Comparison of ENCODE assay signal across 9 cellular contexts in the genomic region with DNA sequence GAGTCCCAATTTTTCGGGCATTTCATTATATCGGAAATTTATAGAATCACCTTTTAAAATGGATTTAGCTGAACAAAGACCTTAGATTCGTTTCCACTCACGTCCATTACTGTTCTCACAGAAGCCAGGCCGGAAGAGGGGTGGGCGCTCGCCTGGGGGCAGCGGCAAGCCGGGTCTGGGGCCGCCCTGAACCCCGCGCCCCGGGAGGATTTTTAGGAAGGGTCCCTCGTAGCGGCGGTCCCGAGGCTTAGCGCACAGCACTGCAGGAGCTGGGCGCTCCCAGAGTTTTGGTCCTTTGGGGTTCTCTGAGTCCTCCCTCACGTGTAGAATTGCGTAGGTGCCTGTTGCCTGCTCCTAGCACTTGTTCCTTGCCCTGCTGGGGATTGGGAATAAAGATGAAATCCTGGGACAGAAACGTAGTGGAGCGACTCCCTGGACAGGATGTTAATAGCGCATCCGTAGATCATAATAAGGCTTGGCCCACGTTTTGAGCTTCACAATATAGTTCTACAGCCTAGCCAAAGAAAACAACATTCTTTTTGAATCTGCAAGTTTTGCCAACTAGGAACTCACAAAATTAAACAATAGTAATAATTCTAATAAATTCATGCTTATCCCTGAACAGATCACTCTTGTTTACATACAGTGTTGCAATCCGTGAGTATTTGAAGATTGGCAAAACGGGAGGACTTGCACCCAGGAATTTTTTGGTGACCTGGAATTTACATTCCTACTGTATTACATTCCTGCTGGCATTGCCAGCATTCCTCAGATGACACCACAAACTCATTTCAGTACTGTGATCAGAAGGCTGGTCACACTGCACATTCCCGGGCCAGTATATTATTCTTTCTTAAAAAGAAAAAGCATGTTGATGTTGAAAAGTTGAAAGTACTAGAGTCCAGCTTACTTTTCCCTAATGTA. TPM values are rescaled to one million over a fixed set of nuclear protein-coding genes. Genes with fewer than 3 reads are reported as not detected.
A peak's percentile ranks its signal among the peaks of the same experiment; 100 is the strongest.
DNase-seq lines count a peak whose midpoint lies in the region; ATAC-seq and TF ChIP-seq lines count a peak whose summit lies in the region.
"Had no signal": no experiment of that assay in that cellular context is flagged by ENCODE, and none has a peak within 500 bp of the region (broad histone marks: within the 10 kb centered on the region; RNA-seq: fewer than 3 reads in every experiment).

No MANE protein-coding gene starts in this region.

- intact Hi-C loops in mammary epithelial cell (cut with micrococcal nuclease): no loop called here

- H3F3A ChIP-seq in neural progenitor cell (ENCODE audit: low read depth): no peaks in the 10 kb centered on the region

- ATAC-seq in GM21619 (IDR thresholded peaks at IDR 0.05; ENCODE audit: unreplicated experiment): no peak
- no peak for ATAC-seq in esophagus mucosa

- H3K27me3 ChIP-seq in AG04450 (ENCODE audit: control insufficient read depth, insufficient read depth, low read length): no peaks in the 10 kb centered on the region
- H3K27me3 ChIP-seq in mammary epithelial cell (ENCODE audit: insufficient read depth, low read length): no peaks in the 10 kb centered on the region
- H3K27me3 ChIP-seq in neural progenitor cell: no peaks in the 10 kb centered on the region

- WGBS in mammary epithelial cell (ENCODE audit: low coverage, missing lambda C conversion rate): 71% methylated on average over 25 of the region's 29 CpGs

- TF ChIP-seq CTCF in AG04450 (IDR thresholded peaks at IDR 0.05; ENCODE audit: low read depth, low read length) (no peak), mammary epithelial cell (conservative IDR thresholded peaks at IDR 0.05 in 1 of 2, IDR thresholded peaks at IDR 0.05 in 1 of 2; ENCODE audit: extremely low read depth in 1 of 2, insufficient read depth in 1 of 2, low read depth in 1 of 2, low read length in 2 of 2) (no peak), neural progenitor cell (IDR thresholded peaks at IDR 0.05) (no peak)

- DNase-seq in AG04450 (ENCODE audit: low read depth, low spot score): peak; percentile 69
- peak; percentile 3 for DNase-seq in HuH-7.5 (ENCODE audit: low spot score)
- peak; percentile 32 for DNase-seq in mammary epithelial cell
- DNase-seq in left kidney (ENCODE audit: low read depth, low spot score): peak; percentile 45
- no peak for DNase-seq in activated CD4-positive, alpha-beta T cell treated with anti-CD3 and anti-CD28 coated beads for 4 hours
- DNase-seq in neural progenitor cell (ENCODE audit: low spot score): no peak

- H3K9me3 ChIP-seq in AG04450 (ENCODE audit: control insufficient read depth, insufficient read depth, low read length): peaks cover 18% of the 10 kb centered on the region
- H3K9me3 ChIP-seq in mammary epithelial cell (replicated peaks; ENCODE audit: insufficient read depth, low read length): no peaks in the 10 kb centered on the region
- no peaks in the 10 kb centered on the region for H3K9me3 ChIP-seq in neural progenitor cell (ENCODE audit: low read depth)
- H3K9me3 ChIP-seq: prostate gland had no signal

- H3K27ac ChIP-seq in AG04450 (ENCODE audit: low read depth, low read length) (peak overlapping the region; percentile 71), mammary epithelial cell (ENCODE audit: insufficient read depth, low read depth, low read length) (no peak overlapping the region), neural progenitor cell (no peak overlapping the region)
- H3K27ac ChIP-seq: prostate gland had no signal

- in situ Hi-C loops in mammary epithelial cell (cut with MboI; ENCODE audit: low sequenced_read_pairs in 2 of 2): no loop called here

- CTCF ChIA-PET in AG04450 (lab: Charles Lee): interaction anchor here (0.6 to 0.7 kb wide), 2 partner anchors 122 to 171 kb away, joined by 3 to 5 read pairs; no protein-coding TSS in a partner anchor
- CTCF ChIA-PET in mammary epithelial cell (lab: Charles Lee; ENCODE audit: low non-redundant PET): no interaction called here

- H3K4me1 Mint-ChIP-seq in neural progenitor cell: no peaks in the 10 kb centered on the region

- H3K4me1 ChIP-seq in mammary epithelial cell (ENCODE audit: insufficient read depth, low read length): peaks cover 9% of the 10 kb centered on the region
- H3K4me1 ChIP-seq in neural progenitor cell: no peaks in the 10 kb centered on the region
- H3K4me1 ChIP-seq: prostate gland had no signal

- H3K79me2 ChIP-seq in mammary epithelial cell (ENCODE audit: insufficient read depth, low read length) (no peaks in the 10 kb centered on the region), neural progenitor cell (ENCODE audit: low read depth) (no peaks in the 10 kb centered on the region)

- POLR2A ChIA-PET in AG04450 (lab: Yijun Ruan, JAX): no interaction called here

- dilution Hi-C loops in mammary epithelial cell (cut with HindIII; ENCODE audit: low sequenced_read_pairs): no loop called here

- BruUV-seq in mammary epithelial cell (replicated peaks; lab: Mats Ljungman, UMichigan): no TSS peak

- H3K4me3 ChIP-seq in AG04450 (ENCODE audit: low read depth, low read length): no peak overlapping the region
- no peak overlapping the region for H3K4me3 ChIP-seq in mammary epithelial cell (replicated peaks in 1 of 3; ENCODE audit: insufficient read depth in 1 of 3, low read depth in 2 of 3, low read length in 3 of 3)
- H3K4me3 ChIP-seq in neural progenitor cell: no peak overlapping the region
- H3K4me3 ChIP-seq: prostate gland had no signal

- no peak overlapping the region for H3K27ac Mint-ChIP-seq in neural progenitor cell

- H2AFZ ChIP-seq in mammary epithelial cell (ENCODE audit: low read depth, low read length) (no peak overlapping the region), neural progenitor cell (replicated peaks) (no peak overlapping the region)

- peaks cover 2% of the 10 kb centered on the region for H3K27me3 Mint-ChIP-seq in neural progenitor cell (ENCODE audit: insufficient read depth, low read depth)

- H3K9me3 Mint-ChIP-seq in neural progenitor cell: peaks cover 4% of the 10 kb centered on the region

- H3K36me3 Mint-ChIP-seq in neural progenitor cell: no peaks in the 10 kb centered on the region

- no peak overlapping the region for H3K4me3 Mint-ChIP-seq in neural progenitor cell

- H3K4me2 ChIP-seq in mammary epithelial cell (ENCODE audit: insufficient read depth, low read depth, low read length): peak overlapping the region; percentile 31
- H3K4me2 ChIP-seq in neural progenitor cell: no peak overlapping the region

- no peaks in the 10 kb centered on the region for H3K36me3 ChIP-seq in mammary epithelial cell (ENCODE audit: insufficient read depth, low read length)
- no peaks in the 10 kb centered on the region for H3K36me3 ChIP-seq in neural progenitor cell
- H3K36me3 ChIP-seq: prostate gland had no signal

- H3K9ac ChIP-seq in mammary epithelial cell (ENCODE audit: insufficient read depth, low read length) (no peak overlapping the region), neural progenitor cell (no peak overlapping the region)

- H4K20me1 ChIP-seq in mammary epithelial cell (ENCODE audit: insufficient read depth, low read length) (no peaks in the 10 kb centered on the region), neural progenitor cell (ENCODE audit: low read depth) (no peaks in the 10 kb centered on the region)

RNA-seq across cellular contexts. Expression of gene C18orf63, which starts 0.9 kb away (rescaled TPM):
- polyA plus RNA-seq in AG04450 (2011; rRNA removed): not detected in 2 replicates
- polyA minus RNA-seq in AG04450 (2011; rRNA and poly(A)+ RNA removed): not detected in 2 replicates
- under 1 TPM in 1 of 2 donors, not detected in 1; under 0.01 TPM for total RNA-seq in mammary epithelial cell
- not detected for polyA plus RNA-seq in mammary epithelial cell
- polyA minus RNA-seq in mammary epithelial cell: not detected
- total RNA-seq in esophagus mucosa: not detected
- not detected in 2 replicates for total RNA-seq in neural progenitor cell (ENCODE audit: low replicate concordance)

RNA-seq across cellular contexts. Expression of gene CYB5A, which starts 24.8 kb away (rescaled TPM):
- polyA plus RNA-seq in AG04450 (2011; rRNA removed) (93.5 and 95.2 TPM in 2 replicates), mammary epithelial cell (50.1 TPM)
- 36.1 and 38.0 TPM in 2 replicates for polyA minus RNA-seq in AG04450 (2011; rRNA and poly(A)+ RNA removed)
- total RNA-seq in mammary epithelial cell (10 to 100 TPM; 25.7 to 27.8 TPM), esophagus mucosa (74.4 TPM), neural progenitor cell (ENCODE audit: low replicate concordance) (28.2 and 33.7 TPM in 2 replicates)
- 28.0 TPM for polyA minus RNA-seq in mammary epithelial cell

Comparison
In these comparisons a context has a peak if more than half of its experiments do, and no peak if none do; other contexts are left out.
1. DNase-seq: peak in AG04450 (single experiment), HuH-7.5 (single experiment), mammary epithelial cell (single experiment) and left kidney (single experiment); none in activated CD4-positive, alpha-beta T cell treated with anti-CD3 and anti-CD28 coated beads for 4 hours (0 of 2) and neural progenitor cell (single experiment).